In the genomic region with DNA sequence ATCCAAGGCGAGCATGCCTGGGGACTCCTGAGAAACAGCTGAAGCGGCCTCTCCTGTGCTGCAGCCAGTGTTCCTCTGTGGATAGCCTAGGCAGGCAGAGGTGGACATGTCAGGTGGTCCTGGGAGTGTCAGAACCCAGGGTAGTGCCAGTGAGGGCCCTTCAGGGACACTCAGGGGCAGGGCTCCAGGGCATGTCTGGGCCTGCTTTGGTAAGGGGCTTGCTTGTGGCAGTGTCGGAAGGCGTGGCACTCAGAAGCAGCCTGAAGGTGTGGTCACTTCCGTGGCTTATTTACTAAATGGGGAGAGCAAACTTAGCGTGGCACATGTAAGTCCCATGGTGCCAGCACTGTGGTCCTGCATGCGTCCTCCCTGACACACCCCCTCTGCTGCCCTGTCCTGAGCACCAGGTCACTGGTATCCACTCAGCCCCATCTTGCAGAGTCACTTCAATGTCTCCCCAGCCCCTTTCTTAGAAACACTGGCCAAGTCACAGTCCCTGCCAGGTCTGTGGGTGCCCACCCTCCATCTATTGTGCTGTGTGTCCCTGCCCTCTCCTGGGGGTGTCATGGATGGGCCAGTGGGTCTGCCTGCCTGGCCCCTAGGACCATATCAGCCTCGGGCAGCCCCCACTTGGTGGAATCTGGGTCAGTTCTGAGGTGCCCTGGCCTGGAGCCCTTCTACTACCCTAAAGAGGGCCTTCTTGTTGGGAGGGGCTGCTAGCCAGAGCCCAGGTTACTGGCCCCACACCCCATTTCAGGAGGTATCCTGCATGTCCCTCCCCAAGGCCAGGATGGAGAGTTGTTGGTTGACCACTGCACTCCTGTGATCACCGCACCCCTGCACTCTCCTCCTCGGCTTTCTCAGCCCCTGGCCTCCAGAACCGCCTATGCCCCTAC, we compare ENCODE assay signal across 1 cellular context.
TF ChIP-seq lines count a peak whose summit lies in the region.

No MANE protein-coding gene starts in this region.

TF ChIP-seq in GM23338, 12 proteins besides CTCF, POLR2A, EP300 and RAD21:
- no peak for TF ChIP-seq REST (IDR thresholded peaks at IDR 0.05; ENCODE audit: unreplicated experiment)
- TF ChIP-seq, protein P1, sequence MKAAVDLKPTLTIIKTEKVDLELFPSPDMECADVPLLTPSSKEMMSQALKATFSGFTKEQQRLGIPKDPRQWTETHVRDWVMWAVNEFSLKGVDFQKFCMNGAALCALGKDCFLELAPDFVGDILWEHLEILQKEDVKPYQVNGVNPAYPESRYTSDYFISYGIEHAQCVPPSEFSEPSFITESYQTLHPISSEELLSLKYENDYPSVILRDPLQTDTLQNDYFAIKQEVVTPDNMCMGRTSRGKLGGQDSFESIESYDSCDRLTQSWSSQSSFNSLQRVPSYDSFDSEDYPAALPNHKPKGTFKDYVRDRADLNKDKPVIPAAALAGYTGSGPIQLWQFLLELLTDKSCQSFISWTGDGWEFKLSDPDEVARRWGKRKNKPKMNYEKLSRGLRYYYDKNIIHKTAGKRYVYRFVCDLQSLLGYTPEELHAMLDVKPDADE (IDR thresholded peaks at IDR 0.05): no peak
- no peak for TF ChIP-seq CREB1 (CRISPR knock-in tag; IDR thresholded peaks at IDR 0.05; ENCODE audit: low read depth)
- TF ChIP-seq STAT1 (IDR thresholded peaks at IDR 0.05; ENCODE audit: unreplicated experiment): no peak
- TF ChIP-seq EZH2 (IDR thresholded peaks at IDR 0.05; ENCODE audit: low read depth, unreplicated experiment): no peak
TF ChIP-seq in GM23338: peak in this region for 0.
